10 cellular contexts compared by ENCODE assay signal in the genomic region with DNA sequence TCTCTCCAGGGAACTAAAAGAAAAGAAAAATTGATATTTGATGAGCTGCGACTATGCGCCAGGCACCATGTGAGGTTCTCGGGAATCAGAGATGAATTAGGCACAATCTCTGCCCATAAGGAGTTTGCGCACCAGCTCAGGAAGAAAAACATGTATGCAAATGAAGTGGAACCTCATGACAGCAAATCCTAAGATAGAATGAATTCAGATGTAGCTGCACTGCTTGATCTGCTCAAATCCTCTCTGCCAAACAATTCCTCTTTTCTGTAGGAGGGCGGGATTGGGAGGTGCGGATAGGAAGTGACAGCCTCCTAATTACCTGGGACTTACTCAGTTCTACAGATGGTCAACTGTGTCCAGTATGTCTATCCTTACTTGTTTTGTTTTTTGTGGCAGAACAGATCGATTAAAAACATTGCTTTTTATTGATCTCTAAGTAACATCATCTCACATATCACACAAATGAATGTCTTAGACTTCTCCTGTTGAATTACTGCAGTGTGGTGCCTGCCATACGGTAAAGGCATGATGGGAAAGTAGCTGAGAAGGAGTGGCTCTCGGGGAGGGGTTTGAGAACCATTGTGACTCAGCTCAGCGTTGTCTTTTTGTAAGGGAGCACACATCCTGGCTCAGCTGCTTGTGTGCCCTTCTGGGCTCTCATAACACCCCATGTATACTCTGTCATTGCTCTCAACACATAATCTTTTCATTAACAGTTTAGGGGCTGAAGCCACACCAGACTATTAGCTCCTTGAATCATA. TPM values are rescaled to one million over a fixed set of nuclear protein-coding genes. Genes with fewer than 3 reads are reported as not detected.
DNase-seq lines count a peak whose midpoint lies in the region; TF ChIP-seq lines count a peak whose summit lies in the region.
"Had no signal": no experiment of that assay in that cellular context is flagged by ENCODE, and none has a peak within 500 bp of the region (broad histone marks: within the 10 kb centered on the region; RNA-seq: fewer than 3 reads in every experiment).

No MANE protein-coding gene starts in this region.

- no peaks in the 10 kb centered on the region for H3K23me2 ChIP-seq in H9 (ENCODE audit: insufficient read length, low read depth, low read length, poor library complexity, severe bottlenecking)

- H3K27ac Mint-ChIP-seq in IgD-negative memory B cell (peak overlapping the region; percentile 2 to 93 (median 35)), type B pancreatic cell (no peak overlapping the region), H9 (no peak overlapping the region; a peak in 1 of 7 replicates)

- H3K14ac ChIP-seq in H9 (ENCODE audit: insufficient read depth, low read length) = no peak overlapping the region

- no peak overlapping the region for H3K18ac ChIP-seq in H9 (ENCODE audit: insufficient read length, low read depth, low read length)

- peak overlapping the region; percentile 81 to 91 (median 87) for H3K4me3 Mint-ChIP-seq in IgD-negative memory B cell
- no peak overlapping the region for H3K4me3 Mint-ChIP-seq in type B pancreatic cell
- H3K4me3 Mint-ChIP-seq in H9 = no peak overlapping the region

- H2AFZ ChIP-seq in fibroblast of lung (ENCODE audit: low read length) (no peak overlapping the region), H9 (ENCODE audit: low read length) (no peak overlapping the region)

- no peak overlapping the region for H3K4me3 ChIP-seq in fibroblast of lung (replicated peaks in 1 of 4; ENCODE audit: control extremely low read depth in 1 of 4, insufficient read depth in 1 of 4, low read depth in 3 of 4, low read length in 4 of 4)
- H3K4me3 ChIP-seq: gastroesophageal sphincter, ovary had no signal

- no peak overlapping the region for H2BK120ac ChIP-seq in H9 (ENCODE audit: low read depth, low read length, poor library complexity, severe bottlenecking)

- no peak overlapping the region for H3K23ac ChIP-seq in H9 (ENCODE audit: insufficient read length, low read depth, low read length)

- no peak overlapping the region for H4K5ac ChIP-seq in H9 (ENCODE audit: insufficient read length, low read depth, low read length)

- no peaks in the 10 kb centered on the region for H3K79me1 ChIP-seq in H9 (ENCODE audit: insufficient read depth, low read depth, low read length, poor library complexity, severe bottlenecking)

- no peak overlapping the region for H3K56ac ChIP-seq in H9 (ENCODE audit: insufficient read length, low read depth, low read length)

- peaks cover 2% of the 10 kb centered on the region for H3K4me1 ChIP-seq in fibroblast of lung (ENCODE audit: control insufficient read depth, extremely low read depth, insufficient read depth, low read length)
- peaks cover 5% of the 10 kb centered on the region for H3K4me1 ChIP-seq in H9 (ENCODE audit: insufficient read depth, low read length)
- H3K4me1 ChIP-seq: gastroesophageal sphincter had no signal

- no peaks in the 10 kb centered on the region for H3K9me3 ChIP-seq in fibroblast of lung (ENCODE audit: control insufficient read depth, insufficient read depth, low read depth, low read length)
- H3K9me3 ChIP-seq in H9 (ENCODE audit: control insufficient read depth, low read depth, low read length) = no peaks in the 10 kb centered on the region
- H3K9me3 ChIP-seq: gastroesophageal sphincter, ovary had no signal

- H3K27me3 ChIP-seq in fibroblast of lung (ENCODE audit: control insufficient read depth, insufficient read depth, low read length) = no peaks in the 10 kb centered on the region
- H3K27me3 ChIP-seq in H9 (ENCODE audit: insufficient read depth, low read length) = no peaks in the 10 kb centered on the region
- H3K27me3 ChIP-seq: ovary had no signal

- H3K27ac ChIP-seq in fibroblast of lung (ENCODE audit: insufficient read depth, low read length) (no peak overlapping the region), H9 (ENCODE audit: insufficient read length, low read depth, low read length) (no peak overlapping the region)
- H3K27ac ChIP-seq: gastroesophageal sphincter, ovary had no signal

- WGBS in H9 (ENCODE audit: extremely low coverage, insufficient read length, low lambda C conversion rate) = no CpG with 5 or more reads among the region's 10 CpGs

- peaks cover 2% of the 10 kb centered on the region for H3K27me3 Mint-ChIP-seq in IgD-negative memory B cell
- peaks cover 6% of the 10 kb centered on the region for H3K27me3 Mint-ChIP-seq in type B pancreatic cell
- no peaks in the 10 kb centered on the region for H3K27me3 Mint-ChIP-seq in H9 (ENCODE audit: low read depth)

- no peak overlapping the region for H2AK5ac ChIP-seq in H9 (ENCODE audit: insufficient read length, low read length)

- H3K9ac ChIP-seq in fibroblast of lung (ENCODE audit: insufficient read depth, low read length) (no peak overlapping the region), H9 (ENCODE audit: extremely low read depth, insufficient read length, low read length) (no peak overlapping the region)

- no peak overlapping the region for H2BK20ac ChIP-seq in H9 (ENCODE audit: low read depth, low read length, poor library complexity, severe bottlenecking)

- H4K20me1 ChIP-seq in fibroblast of lung (ENCODE audit: control insufficient read depth, extremely low read depth, insufficient read depth, low read length) (no peaks in the 10 kb centered on the region), H9 (ENCODE audit: control insufficient read depth, insufficient read depth, insufficient read length) (no peaks in the 10 kb centered on the region)

- no peak overlapping the region for H3K4me2 ChIP-seq in fibroblast of lung (ENCODE audit: extremely low read depth, insufficient read depth, low read length)
- H3K4me2 ChIP-seq in H9 (ENCODE audit: insufficient read depth, insufficient read length, low read length) = no peak overlapping the region

- no peak overlapping the region for H3T11ph ChIP-seq in H9 (ENCODE audit: low read length)

- no peak overlapping the region for H2BK5ac ChIP-seq in H9 (ENCODE audit: insufficient read length, low read length)

- TF ChIP-seq CTCF in fibroblast of lung (conservative IDR thresholded peaks at IDR 0.05 in 1 of 2, IDR thresholded peaks at IDR 0.05 in 1 of 2; ENCODE audit: low read depth in 1 of 2, low read length in 2 of 2) (no peak), type B pancreatic cell (conservative IDR thresholded peaks at IDR 0.05) (no peak), H9 (conservative IDR thresholded peaks at IDR 0.05) (no peak)

- H4K8ac ChIP-seq in H9 (replicated peaks; ENCODE audit: insufficient read length, low read depth, low read length) = no peak overlapping the region

- no peak overlapping the region for H3K4ac ChIP-seq in H9 (ENCODE audit: low read depth, low read length)

- H3K36me3 Mint-ChIP-seq in IgD-negative memory B cell (no peaks in the 10 kb centered on the region), type B pancreatic cell (no peaks in the 10 kb centered on the region), H9 (ENCODE audit: insufficient read depth in 1 of 3, low read depth in 3 of 3) (no peaks in the 10 kb centered on the region)

- H3K79me2 ChIP-seq in fibroblast of lung (ENCODE audit: control insufficient read depth, insufficient read depth, low read length) (no peaks in the 10 kb centered on the region), H9 (ENCODE audit: insufficient read depth, low read length) (no peaks in the 10 kb centered on the region)

- DNase-seq in activated T-cell treated with anti-CD3 and anti-CD28 coated beads for 48 hours (ENCODE audit: low read depth) = peak; percentile 22
- DNase-seq in fibroblast of lung (ENCODE audit: low read depth in 2 of 2) = peak; percentile 28 to 43
- peak; percentile 31 to 33 for DNase-seq in stimulated activated CD8-positive, alpha-beta memory T cell treated with anti-CD3 and anti-CD28 coated beads, Interleukin-7, amount 100 ng/mL, for 4 hours (ENCODE audit: low read depth in 2 of 2)
- no peak for DNase-seq in amniotic stem cell (lab: John Stamatoyannopoulos, UW)
- no peak for DNase-seq in type B pancreatic cell (ENCODE audit: extremely low spot score, unreplicated experiment)
- DNase-seq in H9 = no peak
- DNase-seq: NCI-H510A treated with DMSO at 0.1 percent for 48 hours, ovary had no signal

- H3K9me3 Mint-ChIP-seq in IgD-negative memory B cell (no peaks in the 10 kb centered on the region), type B pancreatic cell (no peaks in the 10 kb centered on the region), H9 (no peaks in the 10 kb centered on the region)

- no peak overlapping the region for H4K91ac ChIP-seq in H9 (ENCODE audit: insufficient read length, low read depth, low read length)

- peaks cover 15 to 33% (median 31%) of the 10 kb centered on the region in 3 donors for H3K4me1 Mint-ChIP-seq in IgD-negative memory B cell
- H3K4me1 Mint-ChIP-seq in type B pancreatic cell (ENCODE audit: unreplicated experiment) = peaks cover 32% of the 10 kb centered on the region
- H3K4me1 Mint-ChIP-seq in H9 = peaks cover 23 to 27% of the 10 kb centered on the region in 2 experiments

- H2BK15ac ChIP-seq in H9 (ENCODE audit: low read depth, low read length) = no peak overlapping the region

- H2BK12ac ChIP-seq in H9 (ENCODE audit: insufficient read length, low read depth, low read length) = no peak overlapping the region

- H3K36me3 ChIP-seq in fibroblast of lung (ENCODE audit: control insufficient read depth, insufficient read depth, low read length) = no peaks in the 10 kb centered on the region
- H3K36me3 ChIP-seq: gastroesophageal sphincter, ovary had no signal

RNA-seq across cellular contexts. Expression of a gene that starts 14.0 kb away (rescaled TPM):
- polyA plus RNA-seq in IgD-negative memory B cell (0.66 TPM), fibroblast of lung (not detected in 2 replicates)
- total RNA-seq in fibroblast of lung (under 0.01 TPM in 2 replicates), type B pancreatic cell (ENCODE audit: low replicate concordance) (not detected in 2 replicates), H9 (2021) (not detected in 2 replicates)
- not detected in 2 replicates for polyA plus RNA-seq in fibroblast of lung (2012)
- polyA minus RNA-seq in fibroblast of lung (ENCODE audit: low replicate concordance) = not detected in 2 replicates
- total RNA-seq: gastroesophageal sphincter had no signal

RNA-seq across cellular contexts. Expression of a gene that starts 30.3 kb away (rescaled TPM):
- 4.3 TPM for polyA plus RNA-seq in IgD-negative memory B cell
- 2.1 and 3.5 TPM in 2 replicates for total RNA-seq in fibroblast of lung
- 1.6 and 2.6 TPM in 2 replicates for polyA plus RNA-seq in fibroblast of lung
- 1.3 and 2.0 TPM in 2 replicates for polyA plus RNA-seq in fibroblast of lung (2012)
- polyA minus RNA-seq in fibroblast of lung (ENCODE audit: low replicate concordance) = not detected in 2 replicates
- total RNA-seq in type B pancreatic cell (ENCODE audit: low replicate concordance) = 3.7 and 4.2 TPM in 2 replicates
- total RNA-seq in H9 (2021) = 0.50 and 0.79 TPM in 2 replicates

Comparison
In these comparisons a context has a peak if more than half of its experiments do, and no peak if none do; other contexts are left out.
1. H3K27ac Mint-ChIP-seq: peak in IgD-negative memory B cell (3 of 3); none in type B pancreatic cell (single experiment) and H9 (0 of 3).
2. H3K4me3 Mint-ChIP-seq: peak in IgD-negative memory B cell (4 of 4); none in type B pancreatic cell (single experiment) and H9 (0 of 2).
3. DNase-seq: peak in activated T-cell treated with anti-CD3 and anti-CD28 coated beads for 48 hours (single experiment), fibroblast of lung (2 of 2) and stimulated activated CD8-positive, alpha-beta memory T cell treated with anti-CD3 and anti-CD28 coated beads, Interleukin-7, amount 100 ng/mL, for 4 hours (2 of 2); none in amniotic stem cell (single experiment), type B pancreatic cell (single experiment) and H9 (single experiment).